Comparison of ENCODE assay signal across 14 cellular contexts in the genomic region with DNA sequence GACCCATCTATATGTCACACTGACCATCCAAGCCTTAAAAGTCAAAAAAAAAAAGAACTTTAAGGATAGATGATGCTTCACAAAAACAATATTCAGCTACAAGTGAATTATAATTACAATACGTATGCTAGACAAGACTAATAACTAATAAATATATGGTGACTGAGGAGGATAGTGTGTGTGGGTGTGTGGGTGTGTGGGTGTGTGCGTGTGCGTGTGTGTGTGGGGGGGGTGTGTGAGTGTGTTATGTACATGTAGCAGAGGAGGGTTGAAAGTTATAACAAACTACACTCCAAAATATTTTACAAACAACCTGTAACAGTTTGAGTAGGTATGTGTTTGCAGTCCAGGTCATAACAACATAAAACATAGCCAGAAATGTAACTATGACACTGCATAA.
DNase-seq lines count a peak whose midpoint lies in the region; ATAC-seq, FAIRE-seq and TF ChIP-seq lines count a peak whose summit lies in the region.
"Had no signal": no experiment of that assay in that cellular context is flagged by ENCODE, and none has a peak within 500 bp of the region (broad histone marks: within the 10 kb centered on the region; RNA-seq: fewer than 3 reads in every experiment).

No MANE protein-coding gene starts in this region.

- POLR2A ChIA-PET in activated CD8-positive, alpha-beta T cell treated with anti-CD3 and anti-CD28 coated beads, Interleukin-2, amount 10 ng/mL, durations not matched to agents 7 days and 5 days (lab: Charles Lee) = no interaction called here

- H3K36me3 Mint-ChIP-seq in nephron (ENCODE audit: low read depth) = no peaks in the 10 kb centered on the region
- no peaks in the 10 kb centered on the region for H3K36me3 Mint-ChIP-seq in activated CD8-positive, alpha-beta T cell treated with anti-CD3 and anti-CD28 coated beads, Interleukin-2, amount 10 ng/mL, durations not matched to agents 7 days and 5 days (ENCODE audit: low read depth)
- H3K36me3 Mint-ChIP-seq: CD14-positive monocyte; CD4-positive, alpha-beta memory T cell had no signal

- no peak overlapping the region for H3K4me3 Mint-ChIP-seq in nephron
- H3K4me3 Mint-ChIP-seq in activated CD8-positive, alpha-beta T cell treated with anti-CD3 and anti-CD28 coated beads, Interleukin-2, amount 10 ng/mL, durations not matched to agents 7 days and 5 days = no peak overlapping the region
- H3K4me3 Mint-ChIP-seq: CD4-positive, alpha-beta memory T cell; H9 had no signal

- no peaks in the 10 kb centered on the region for H3K27me3 Mint-ChIP-seq in nephron (ENCODE audit: low read depth)
- H3K27me3 Mint-ChIP-seq in activated CD8-positive, alpha-beta T cell treated with anti-CD3 and anti-CD28 coated beads, Interleukin-2, amount 10 ng/mL, durations not matched to agents 7 days and 5 days (ENCODE audit: low read depth) = peaks cover 10% of the 10 kb centered on the region

- ATAC-seq in Right ventricle myocardium superior (ENCODE audit: poor library complexity) (peak; percentile 20), HG03565 (IDR thresholded peaks at IDR 0.05; ENCODE audit: unreplicated experiment) (no peak)
- ATAC-seq in activated CD8-positive, alpha-beta T cell treated with anti-CD3 and anti-CD28 coated beads, Interleukin-2, amount 10 ng/mL, durations not matched to agents 7 days and 5 days = no peak

- H3K4me1 Mint-ChIP-seq in nephron = peaks cover 19% of the 10 kb centered on the region
- no peaks in the 10 kb centered on the region for H3K4me1 Mint-ChIP-seq in activated CD8-positive, alpha-beta T cell treated with anti-CD3 and anti-CD28 coated beads, Interleukin-2, amount 10 ng/mL, durations not matched to agents 7 days and 5 days (ENCODE audit: low read depth)
- H3K4me1 Mint-ChIP-seq: CD4-positive, alpha-beta memory T cell; H9 had no signal

- DNase-seq in Right ventricle myocardium superior (no peak), cardiac septum (ENCODE audit: low spot score) (no peak), urothelium cell line (ENCODE audit: low spot score) (no peak), HK-2 (ENCODE audit: unreplicated experiment) (no peak)
- DNase-seq in activated CD8-positive, alpha-beta T cell treated with anti-CD3 and anti-CD28 coated beads, Interleukin-2, amount 10 ng/mL, durations not matched to agents 7 days and 5 days = no peak
- DNase-seq: 8988T; CD4-positive, alpha-beta memory T cell; DMS153; DMS79; GDM1; H9 had no signal

- FAIRE-seq in urothelium cell line (lab: Jason Lieb, UNC) = peak; percentile 9

- CTCF ChIA-PET in activated CD8-positive, alpha-beta T cell treated with anti-CD3 and anti-CD28 coated beads, Interleukin-2, amount 10 ng/mL, durations not matched to agents 7 days and 5 days (lab: Charles Lee) = no interaction called here

- no peak for TF ChIP-seq CTCF in nephron (IDR thresholded peaks at IDR 0.05; ENCODE audit: unreplicated experiment in 3 of 3)

- H3K9me3 Mint-ChIP-seq in nephron = peaks cover 6% of the 10 kb centered on the region
- no peaks in the 10 kb centered on the region for H3K9me3 Mint-ChIP-seq in activated CD8-positive, alpha-beta T cell treated with anti-CD3 and anti-CD28 coated beads, Interleukin-2, amount 10 ng/mL, durations not matched to agents 7 days and 5 days (ENCODE audit: insufficient read depth)

- H3K27ac Mint-ChIP-seq in nephron = peak overlapping the region; percentile 6 to 29 (median 10)
- H3K27ac Mint-ChIP-seq in activated CD8-positive, alpha-beta T cell treated with anti-CD3 and anti-CD28 coated beads, Interleukin-2, amount 10 ng/mL, durations not matched to agents 7 days and 5 days = no peak overlapping the region
- H3K27ac Mint-ChIP-seq: CD14-positive monocyte; CD4-positive, alpha-beta memory T cell had no signal

- intact Hi-C loops in Right ventricle myocardium superior (cut with DNase I) (no loop called here), cardiac septum (cut with DNase I) (no loop called here)
